9 cellular contexts compared by ENCODE assay signal in genomic region chr2:111209045-111209514, GRCh38.
DNase-seq lines count a peak whose midpoint lies in the region; ATAC-seq, FAIRE-seq and TF ChIP-seq lines count a peak whose summit lies in the region.
"Had no signal": no experiment of that assay in that cellular context is flagged by ENCODE, and none has a peak within 500 bp of the region (broad histone marks: within the 10 kb centered on the region; RNA-seq: fewer than 3 reads in every experiment).

No MANE protein-coding gene starts in this region.

- no peak for FAIRE-seq in frontal cortex (lab: Jason Lieb, UNC)

- peak; percentile 88 for ATAC-seq in GM21515 (IDR thresholded peaks at IDR 0.05; ENCODE audit: unreplicated experiment)

- no peak overlapping the region for H3K4me3 ChIP-seq in cardiac fibroblast (replicated peaks in 1 of 2; ENCODE audit: low read depth in 2 of 2, low read length in 2 of 2)
- H3K4me3 ChIP-seq: thoracic aorta had no signal

- no peak for TF ChIP-seq CTCF in GM10266 (IDR thresholded peaks at IDR 0.05; ENCODE audit: control insufficient read depth, insufficient read depth, low read depth, missing control alignments)
- TF ChIP-seq CTCF in cardiac fibroblast (IDR thresholded peaks at IDR 0.05; ENCODE audit: low read depth, low read length), result no peak

- DNase-seq in GM10266 (ENCODE audit: extremely low spot score) (peak; percentile 31), HK-2 (ENCODE audit: unreplicated experiment) (peak; percentile 16), cardiac fibroblast (ENCODE audit: low read depth in 2 of 2) (peak; percentile 28 to 74), nucleus accumbens (lab: John Stamatoyannopoulos, UW) (no peak), NCI-H2171 treated with DMSO at 0.1 percent for 48 hours (lab: John Stamatoyannopoulos, UW) (no peak), frontal cortex (ENCODE audit: low spot score in 2 of 2) (no peak), NCI-H510A (lab: John Stamatoyannopoulos, UW) (no peak)

Comparison
In these comparisons a context has a peak if more than half of its experiments do, and no peak if none do; other contexts are left out.
1. DNase-seq: peak in GM10266 (single experiment), HK-2 (single experiment) and cardiac fibroblast (2 of 2); none in nucleus accumbens (0 of 56), NCI-H2171 treated with DMSO at 0.1 percent for 48 hours (single experiment), frontal cortex (0 of 2) and NCI-H510A (single experiment).